In the genomic region with DNA sequence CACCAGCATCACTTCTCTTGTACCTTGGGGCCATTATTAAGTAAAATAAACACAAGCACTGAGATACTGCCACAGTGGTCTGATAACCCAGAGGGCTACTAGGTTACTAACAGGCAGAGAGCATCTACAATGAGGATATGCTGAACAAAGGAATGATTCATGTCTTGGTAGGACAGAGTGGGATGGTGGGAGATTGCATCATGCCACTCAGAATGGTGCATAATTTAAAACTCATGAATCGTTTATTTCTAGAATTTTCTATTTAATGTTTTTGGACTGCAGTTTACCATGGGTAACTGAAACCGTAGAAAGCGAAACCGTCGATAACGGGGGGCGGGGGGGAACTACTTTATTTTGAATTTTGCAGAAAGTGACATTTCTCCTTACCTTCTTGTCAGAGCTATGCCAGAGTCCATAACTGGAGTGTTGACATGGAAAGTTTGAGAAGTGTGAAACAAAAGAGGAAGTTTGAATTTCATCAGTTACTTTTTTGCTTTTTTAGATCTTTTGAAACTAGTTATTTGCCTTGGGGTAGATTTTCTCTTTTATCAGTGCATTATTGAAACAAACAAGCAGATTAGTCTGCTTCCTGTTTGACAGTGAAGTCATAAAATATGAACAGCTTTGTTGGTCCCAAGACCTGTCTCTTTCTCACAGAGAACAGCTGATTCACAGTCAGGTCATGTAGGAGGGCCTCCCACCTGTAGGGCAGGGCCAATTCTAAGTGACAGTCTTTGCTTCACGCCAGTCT, we compare ENCODE assay signal across 8 cellular contexts.
DNase-seq lines count a peak whose midpoint lies in the region; ATAC-seq, FAIRE-seq and TF ChIP-seq lines count a peak whose summit lies in the region.

No MANE protein-coding gene starts in this region.

- no peak overlapping the region for H2BK12ac ChIP-seq in mesenchymal stem cell (ENCODE audit: low read length in 2 of 2)

- peak; percentile 97 for ATAC-seq in GM18519 (IDR thresholded peaks at IDR 0.05; ENCODE audit: low FRiP score, unreplicated experiment)
- ATAC-seq in GM21737 (IDR thresholded peaks at IDR 0.05; ENCODE audit: unreplicated experiment) = peak; percentile 96

- DNase-seq in KBM-7 = peak; percentile 30
- no peak for DNase-seq in astrocyte (ENCODE audit: low read depth)
- DNase-seq in RWPE1 (ENCODE audit: low spot score) = no peak
- no peak for DNase-seq in mesenchymal stem cell
- DNase-seq in Karpas-422 = no peak
- no peak for DNase-seq in NCI-H345 (lab: John Stamatoyannopoulos, UW)

- no peak overlapping the region for H2AK5ac ChIP-seq in mesenchymal stem cell (ENCODE audit: low read length, severe bottlenecking)

- H3K79me2 ChIP-seq in astrocyte (ENCODE audit: insufficient read depth, low read length) (no peaks in the 10 kb centered on the region), Karpas-422 (ENCODE audit: low read length) (no peaks in the 10 kb centered on the region)

- no peak for TF ChIP-seq CTCF in astrocyte (IDR thresholded peaks at IDR 0.05; ENCODE audit: insufficient read depth, low read depth, low read length)
- TF ChIP-seq CTCF in RWPE1 (conservative IDR thresholded peaks at IDR 0.05; ENCODE audit: low read depth) = no peak

- no peak for FAIRE-seq in astrocyte (lab: Jason Lieb, UNC)

- H3K4me1 Mint-ChIP-seq in astrocyte (ENCODE audit: low read depth, unreplicated experiment) = peaks cover 4% of the 10 kb centered on the region

- H4K20me1 ChIP-seq in astrocyte (ENCODE audit: insufficient read depth, low read length) (no peaks in the 10 kb centered on the region), Karpas-422 (ENCODE audit: insufficient read depth, low read depth, low read length) (no peaks in the 10 kb centered on the region)

- no peak overlapping the region for H4K91ac ChIP-seq in mesenchymal stem cell (ENCODE audit: low read length)

- H3K27ac ChIP-seq in astrocyte (ENCODE audit: low read depth, low read length) (no peak overlapping the region), RWPE1 (no peak overlapping the region), mesenchymal stem cell (ENCODE audit: low read length, poor library complexity, severe bottlenecking) (no peak overlapping the region), Karpas-422 (ENCODE audit: low read length) (no peak overlapping the region)

- no peak overlapping the region for H2AFZ ChIP-seq in astrocyte (ENCODE audit: low read depth, low read length)
- H2AFZ ChIP-seq in mesenchymal stem cell (ENCODE audit: low read depth, low read length) = no peak overlapping the region
- no peak overlapping the region for H2AFZ ChIP-seq in Karpas-422 (ENCODE audit: low read length)

- H3K79me1 ChIP-seq in mesenchymal stem cell (replicated peaks; ENCODE audit: low read length, poor library complexity, severe bottlenecking) = no peaks in the 10 kb centered on the region

- no peaks in the 10 kb centered on the region for H3K27me3 Mint-ChIP-seq in astrocyte (ENCODE audit: low read depth, unreplicated experiment)

- H3K36me3 Mint-ChIP-seq in astrocyte (ENCODE audit: low read depth, unreplicated experiment) = no peaks in the 10 kb centered on the region

- no peaks in the 10 kb centered on the region for H3K9me2 ChIP-seq in Karpas-422 (replicated peaks; ENCODE audit: insufficient read depth, low read length)

- POLR2A ChIA-PET in RWPE1 (lab: Yijun Ruan, JAX; ENCODE audit: low non-redundant PET) = no interaction called here

- H3K4me2 ChIP-seq in astrocyte (ENCODE audit: low read length) (no peak overlapping the region), mesenchymal stem cell (ENCODE audit: low read length, poor library complexity, severe bottlenecking) (no peak overlapping the region), Karpas-422 (ENCODE audit: low read depth, low read length, poor library complexity, severe bottlenecking) (no peak overlapping the region)

- H2BK15ac ChIP-seq in mesenchymal stem cell (ENCODE audit: low read depth, poor library complexity, severe bottlenecking) = no peak overlapping the region

- no peaks in the 10 kb centered on the region for H3K36me3 ChIP-seq in astrocyte (ENCODE audit: insufficient read depth, low read length)
- H3K36me3 ChIP-seq in mesenchymal stem cell (ENCODE audit: control insufficient read depth in 1 of 2, insufficient read depth in 2 of 2, low read depth in 1 of 2, low read length in 2 of 2) = no peaks in the 10 kb centered on the region
- H3K36me3 ChIP-seq in Karpas-422 (ENCODE audit: insufficient read depth, low read length) = no peaks in the 10 kb centered on the region

- H2BK120ac ChIP-seq in mesenchymal stem cell (ENCODE audit: low read depth, low read length) = no peak overlapping the region

- no peak overlapping the region for H3K18ac ChIP-seq in mesenchymal stem cell (ENCODE audit: low read depth in 1 of 2, low read length in 2 of 2)

- H3K4ac ChIP-seq in mesenchymal stem cell (ENCODE audit: low read depth in 1 of 2, low read length in 2 of 2) = no peak overlapping the region

- no peak overlapping the region for H3K14ac ChIP-seq in mesenchymal stem cell (ENCODE audit: low read length in 2 of 2)

- in situ Hi-C loops in KBM-7 (cut with MboI; ENCODE audit: low pct_unique_long_range_greater_than_20kb, low sequenced_read_pairs) = loop anchor here (25.0 kb wide), 1 partner anchor 412 kb away; no protein-coding TSS in a partner anchor

- no peak overlapping the region for H4K8ac ChIP-seq in mesenchymal stem cell (ENCODE audit: low read length)

- 92% methylated on average over 8 of the region's 8 CpGs for WGBS in mesenchymal stem cell

- H3K9me3 Mint-ChIP-seq in astrocyte (ENCODE audit: unreplicated experiment) = no peaks in the 10 kb centered on the region

- CTCF ChIA-PET in RWPE1 (lab: Yijun Ruan, JAX) = interaction anchor here (0.5 kb wide), 1 partner anchor 12 kb away, joined by 3 read pairs; no protein-coding TSS in a partner anchor

- no peak overlapping the region for H3K23ac ChIP-seq in mesenchymal stem cell (ENCODE audit: low read length in 2 of 2)

- H3K4me3 ChIP-seq in astrocyte (ENCODE audit: insufficient read depth, low read depth, low read length) = no peak overlapping the region
- no peak overlapping the region for H3K4me3 ChIP-seq in mesenchymal stem cell (ENCODE audit: insufficient read depth in 1 of 2, low read depth in 1 of 2, low read length in 2 of 2)
- no peak overlapping the region for H3K4me3 ChIP-seq in Karpas-422 (ENCODE audit: low read length)

- peak overlapping the region; percentile 87 for H3K27ac Mint-ChIP-seq in astrocyte (ENCODE audit: unreplicated experiment)

- no peak overlapping the region for H3K9ac ChIP-seq in astrocyte (ENCODE audit: low read length)
- H3K9ac ChIP-seq in mesenchymal stem cell (ENCODE audit: low read length) = no peak overlapping the region
- H3K9ac ChIP-seq in Karpas-422 (ENCODE audit: low read length) = no peak overlapping the region

- H2BK5ac ChIP-seq in mesenchymal stem cell (ENCODE audit: low read depth, low read length, poor library complexity, severe bottlenecking) = no peak overlapping the region

- H3K4me1 ChIP-seq in astrocyte (ENCODE audit: insufficient read depth, low read length) (no peaks in the 10 kb centered on the region), mesenchymal stem cell (ENCODE audit: control insufficient read depth, insufficient read depth, low read depth, low read length) (no peaks in the 10 kb centered on the region), Karpas-422 (ENCODE audit: low read length) (no peaks in the 10 kb centered on the region; the same call in 1 of the 2 replicates)

- no peak overlapping the region for H3K4me3 Mint-ChIP-seq in astrocyte (ENCODE audit: unreplicated experiment)

- H3K9me3 ChIP-seq in astrocyte (ENCODE audit: insufficient read depth, low read depth, low read length) (no peaks in the 10 kb centered on the region), mesenchymal stem cell (ENCODE audit: control insufficient read depth, low read length) (no peaks in the 10 kb centered on the region), Karpas-422 (ENCODE audit: low read length) (no peaks in the 10 kb centered on the region)

- H3K27me3 ChIP-seq in astrocyte (ENCODE audit: insufficient read depth, low read length) = no peaks in the 10 kb centered on the region
- peaks cover 3 to 15% of the 10 kb centered on the region in 2 experiments for H3K27me3 ChIP-seq in mesenchymal stem cell (ENCODE audit: control insufficient read depth in 1 of 2, insufficient read depth in 1 of 2, low read length in 2 of 2)
- H3K27me3 ChIP-seq in Karpas-422 (ENCODE audit: low read length) = no peaks in the 10 kb centered on the region
